ENCODE assay signal across 13 cellular contexts in the genomic region with DNA sequence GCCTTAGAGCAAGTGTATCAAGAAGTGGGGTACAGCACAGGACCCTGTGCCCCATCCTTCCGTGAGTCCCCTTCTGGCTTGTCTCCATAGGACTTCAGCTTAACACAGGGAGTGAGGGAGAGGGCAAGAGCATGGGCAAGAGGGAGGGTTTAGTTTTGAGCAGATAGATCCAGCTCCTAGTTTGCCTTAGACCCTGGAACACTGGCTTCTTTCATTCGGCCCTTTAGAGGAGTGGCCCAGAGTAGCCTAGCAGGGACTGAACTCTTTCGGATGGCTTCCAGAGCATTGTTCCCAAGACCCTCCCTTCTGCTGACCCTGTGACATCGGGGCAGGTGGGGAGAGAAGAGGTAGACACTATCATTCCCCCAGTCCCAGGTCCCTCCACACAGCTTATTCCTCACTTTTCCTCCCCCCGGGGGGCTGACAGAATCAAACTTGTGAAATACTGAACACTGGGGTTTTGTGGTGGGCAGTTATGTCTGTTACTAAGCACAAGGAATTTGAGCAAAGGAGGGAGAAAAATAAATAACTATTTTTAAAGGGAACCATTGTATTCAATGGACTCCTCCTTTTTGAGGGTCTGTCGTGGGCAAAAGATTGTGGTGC.
DNase-seq lines count a peak whose midpoint lies in the region; FAIRE-seq and TF ChIP-seq lines count a peak whose summit lies in the region.
"Had no signal": no experiment of that assay in that cellular context is flagged by ENCODE, and none has a peak within 500 bp of the region (broad histone marks: within the 10 kb centered on the region; RNA-seq: fewer than 3 reads in every experiment).

No MANE protein-coding gene starts in this region.

- H3K27me3 ChIP-seq in GM23248 (replicated peaks; ENCODE audit: insufficient read depth) (no peaks in the 10 kb centered on the region), keratinocyte (ENCODE audit: control insufficient read depth, extremely low read depth, insufficient read depth, low read length) (no peaks in the 10 kb centered on the region), subcutaneous abdominal adipose tissue (ENCODE audit: control insufficient read depth in 5 of 5, insufficient read depth in 4 of 5, low read length in 5 of 5) (no peaks in the 10 kb centered on the region)
- H3K27me3 ChIP-seq: adrenal gland had no signal

- H3K4me1 ChIP-seq in GM23248 (ENCODE audit: insufficient read depth) = peaks cover 39% of the 10 kb centered on the region
- H3K4me1 ChIP-seq in keratinocyte (ENCODE audit: control insufficient read depth, extremely low read depth, insufficient read depth, low read length) = peaks cover 35% of the 10 kb centered on the region
- peaks cover 4 to 25% (median 20%) of the 10 kb centered on the region in 5 donors for H3K4me1 ChIP-seq in subcutaneous abdominal adipose tissue (ENCODE audit: control insufficient read depth in 5 of 5, insufficient read depth in 5 of 5, low read length in 5 of 5)
- H3K4me1 ChIP-seq: adrenal gland had no signal

- H3K9me2 ChIP-seq in GM23248 (ENCODE audit: insufficient read depth) = no peaks in the 10 kb centered on the region

- H3K9me3 ChIP-seq in GM23248 (ENCODE audit: low read depth) (no peaks in the 10 kb centered on the region), keratinocyte (ENCODE audit: control insufficient read depth, low read depth, low read length) (no peaks in the 10 kb centered on the region), subcutaneous abdominal adipose tissue (ENCODE audit: control insufficient read depth in 5 of 5, low read length in 5 of 5) (no peaks in the 10 kb centered on the region)
- H3K9me3 ChIP-seq: adrenal gland had no signal

- TF ChIP-seq CTCF in keratinocyte (optimal IDR thresholded peaks at IDR 0.05 in 1 of 3, IDR thresholded peaks at IDR 0.05 in 1 of 3, conservative IDR thresholded peaks at IDR 0.05 in 1 of 3; ENCODE audit: extremely low read depth in 1 of 3, insufficient read depth in 2 of 3, low read length in 3 of 3) = no peak

- WGBS in GM23248 (ENCODE audit: low coverage in 1 of 2, low lambda C conversion rate in 2 of 2, missing lambda C conversion rate in 2 of 2), 2 experiments = 86 to 89% methylated on average over 6 of the region's 6 CpGs
- 87 to 90% (median 88%) methylated on average over 6 of the region's 6 CpGs for WGBS in adipose tissue, 3 donors

- H3F3A ChIP-seq in GM23248 (ENCODE audit: insufficient read depth) = peaks cover 24% of the 10 kb centered on the region

- H3K36me3 ChIP-seq in GM23248 (ENCODE audit: low read depth) (no peaks in the 10 kb centered on the region), keratinocyte (ENCODE audit: control insufficient read depth in 2 of 2, extremely low read depth in 1 of 2, insufficient read depth in 2 of 2, low read length in 2 of 2) (no peaks in the 10 kb centered on the region), subcutaneous abdominal adipose tissue (ENCODE audit: control insufficient read depth in 5 of 5, insufficient read depth in 5 of 5, low read length in 5 of 5) (peaks cover 0 to 3% (median 0%) of the 10 kb centered on the region in 5 donors)
- H3K36me3 ChIP-seq: adrenal gland had no signal

- H3K9ac ChIP-seq in GM23248 (peak overlapping the region; percentile 55; the same call in 1 of the 2 replicates), keratinocyte (ENCODE audit: control insufficient read depth, extremely low read depth, insufficient read depth, low read length) (no peak overlapping the region), subcutaneous abdominal adipose tissue (ENCODE audit: low read length in 5 of 5) (peak overlapping the region in 1 of 5 donors; percentile 17)

- H3K4me2 ChIP-seq in GM23248 (ENCODE audit: unreplicated experiment) (peak overlapping the region; percentile 77), keratinocyte (ENCODE audit: control insufficient read depth, extremely low read depth, insufficient read depth, low read depth, low read length) (peak overlapping the region; percentile 6)

- H2AFZ ChIP-seq in GM23248 (no peak overlapping the region), keratinocyte (ENCODE audit: control insufficient read depth, low read length) (no peak overlapping the region)

- H3K9me1 ChIP-seq in keratinocyte (ENCODE audit: control insufficient read depth, extremely low read depth, insufficient read depth, low read length) = no peaks in the 10 kb centered on the region

- in situ Hi-C loops in GM23248 (cut with MboI) = no loop called here

- H4K20me1 ChIP-seq in GM23248 (ENCODE audit: insufficient read depth) (no peaks in the 10 kb centered on the region), keratinocyte (ENCODE audit: control insufficient read depth, extremely low read depth, insufficient read depth, low read length) (no peaks in the 10 kb centered on the region)

- DNase-seq in GM23248 = peak; percentile 35
- no peak for DNase-seq in keratinocyte (ENCODE audit: low read depth, low spot score)
- no peak for DNase-seq in dermis blood vessel endothelial cell
- no peak for DNase-seq in NCI-H226
- no peak for DNase-seq in cerebellar nuclear complex (lab: John Stamatoyannopoulos, UW)
- DNase-seq: activated CD8-positive, alpha-beta T cell treated with anti-CD3 and anti-CD28 coated beads, Interleukin-2, amount 10 ng/mL, durations not matched to agents 7 days and 5 days; adrenal gland; NCI-H526 treated with DMSO at 0.1 percent for 48 hours; stimulated activated CD4-positive, alpha-beta T cell treated with anti-CD3 and anti-CD28 coated beads, Interleukin-2, amount 100 ng/mL, for 24 hours had no signal

- peaks cover 83% of the 10 kb centered on the region for H3K79me2 ChIP-seq in GM23248 (ENCODE audit: insufficient read depth)
- no peaks in the 10 kb centered on the region for H3K79me2 ChIP-seq in keratinocyte (ENCODE audit: control insufficient read depth, insufficient read depth, low read length)

- no peak for FAIRE-seq in keratinocyte (lab: Jason Lieb, UNC)
- FAIRE-seq: colon, endothelial cell of umbilical vein had no signal

- dilution Hi-C loops in keratinocyte (cut with MboI; ENCODE audit: extremely low pct_ligation_motif_present, low sequenced_read_pairs) = no loop called here

- peak overlapping the region; percentile 78; the same call in 1 of the 2 replicates for H3K27ac ChIP-seq in GM23248
- H3K27ac ChIP-seq in adipose tissue (ENCODE audit: low read depth, low read length) = peak overlapping the region; percentile 71
- H3K27ac ChIP-seq in keratinocyte (ENCODE audit: control insufficient read depth, insufficient read depth, low read length) = no peak overlapping the region
- peak overlapping the region; percentile 39 for H3K27ac ChIP-seq in subcutaneous abdominal adipose tissue (ENCODE audit: low read depth, low read length)

- H3K4me3 ChIP-seq in GM23248 (no peak overlapping the region), keratinocyte (ENCODE audit: control insufficient read depth in 2 of 3, extremely low read depth in 1 of 3, insufficient read depth in 2 of 3, low read depth in 1 of 3, low read length in 3 of 3) (no peak overlapping the region), subcutaneous abdominal adipose tissue (ENCODE audit: low read depth in 1 of 5, low read length in 5 of 5) (no peak overlapping the region)
- H3K4me3 ChIP-seq: adrenal gland had no signal
